13 cellular contexts compared by ENCODE assay signal in the genomic region with DNA sequence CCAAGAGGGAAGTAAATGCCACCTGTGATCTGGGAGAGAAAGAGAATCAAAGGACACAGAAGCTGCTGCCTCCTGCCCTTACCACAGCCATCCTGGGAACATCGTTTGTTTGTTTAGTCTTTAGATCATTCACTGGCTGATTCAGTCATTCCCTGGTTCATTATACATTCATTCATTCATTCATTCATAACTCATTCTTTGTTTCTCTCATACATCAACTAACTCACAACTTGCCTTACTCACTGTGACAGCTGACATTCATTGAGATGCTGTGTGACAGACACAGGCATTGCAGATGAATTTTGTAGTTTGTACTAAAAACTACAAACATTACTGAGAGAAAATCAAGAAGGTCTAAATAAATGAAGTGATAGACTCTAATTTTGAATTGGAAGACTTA.
DNase-seq lines count a peak whose midpoint lies in the region; ATAC-seq and TF ChIP-seq lines count a peak whose summit lies in the region.
"Had no signal": no experiment of that assay in that cellular context is flagged by ENCODE, and none has a peak within 500 bp of the region (broad histone marks: within the 10 kb centered on the region; RNA-seq: fewer than 3 reads in every experiment).

No MANE protein-coding gene starts in this region.

- no peaks in the 10 kb centered on the region for H3K27me3 ChIP-seq in CD8-positive, alpha-beta T cell (ENCODE audit: insufficient read depth, low read length)
- no peaks in the 10 kb centered on the region for H3K27me3 ChIP-seq in HL-60 (ENCODE audit: insufficient read depth, poor library complexity, severe bottlenecking)
- no peaks in the 10 kb centered on the region for H3K27me3 ChIP-seq in neural cell (ENCODE audit: insufficient read depth, low read depth, low read length)
- H3K27me3 ChIP-seq: vagina had no signal

- H3K4me3 ChIP-seq in CD8-positive, alpha-beta T cell (ENCODE audit: low read depth, low read length) = peak overlapping the region; percentile 47
- H3K4me3 ChIP-seq in HL-60 (replicated peaks; ENCODE audit: insufficient read depth, low read length) (no peak overlapping the region), neural cell (ENCODE audit: low read length) (peak overlapping the region; percentile 5)
- H3K4me3 ChIP-seq: vagina had no signal

- H3K4me1 Mint-ChIP-seq in CD8-positive, alpha-beta T cell (ENCODE audit: low read depth) = peaks cover 63% of the 10 kb centered on the region
- peaks cover 35% of the 10 kb centered on the region for H3K4me1 Mint-ChIP-seq in activated T-helper 1 cell treated with anti-CD3 and anti-CD28 coated beads, Interleukin-12 subunit alpha, Interleukin-12 subunit beta, Interleukin-2, Interleukin-4 antibody, amounts not matched to agents 30 ng/mL and 10 ng/mL and 1 ng/mL, durations not matched to agents 14 hours and 24 hours and 36 hours (ENCODE audit: low read depth)
- no peaks in the 10 kb centered on the region for H3K4me1 Mint-ChIP-seq in Calu3 (ENCODE audit: low read depth, unreplicated experiment)

- H3K27ac ChIP-seq in CD8-positive, alpha-beta T cell (ENCODE audit: low read depth, low read length) = peak overlapping the region; percentile 61
- H3K27ac ChIP-seq in HL-60 (replicated peaks) (peak overlapping the region; percentile 43; the same call in 1 of the 2 replicates), neural cell (ENCODE audit: low read length) (no peak overlapping the region)
- H3K27ac ChIP-seq: neutrophil, vagina had no signal

- no peaks in the 10 kb centered on the region for H3K9me2 ChIP-seq in neural cell (ENCODE audit: insufficient read depth, low read length)

- no peaks in the 10 kb centered on the region for H3K36me3 ChIP-seq in CD8-positive, alpha-beta T cell (ENCODE audit: insufficient read depth, low read length)
- no peaks in the 10 kb centered on the region for H3K36me3 ChIP-seq in neural cell (ENCODE audit: insufficient read depth, low read length)
- H3K36me3 ChIP-seq: neutrophil, vagina had no signal

- H3K9me3 ChIP-seq in CD8-positive, alpha-beta T cell (ENCODE audit: low read length) = no peaks in the 10 kb centered on the region
- no peaks in the 10 kb centered on the region for H3K9me3 ChIP-seq in neural cell (ENCODE audit: low read length)
- H3K9me3 ChIP-seq: neutrophil, vagina had no signal

- H3K9me3 Mint-ChIP-seq in CD8-positive, alpha-beta T cell = peaks cover 6% of the 10 kb centered on the region
- peaks cover 20% of the 10 kb centered on the region for H3K9me3 Mint-ChIP-seq in activated T-helper 1 cell treated with anti-CD3 and anti-CD28 coated beads, Interleukin-12 subunit alpha, Interleukin-12 subunit beta, Interleukin-2, Interleukin-4 antibody, amounts not matched to agents 30 ng/mL and 10 ng/mL and 1 ng/mL, durations not matched to agents 14 hours and 24 hours and 36 hours
- peaks cover 6% of the 10 kb centered on the region for H3K9me3 Mint-ChIP-seq in Calu3 (ENCODE audit: low read depth, unreplicated experiment)

- no peak for TF ChIP-seq RAD21 in neural cell (conservative IDR thresholded peaks at IDR 0.05)

- no peak overlapping the region for H2AFZ ChIP-seq in neural cell (ENCODE audit: low read depth, low read length)

- TF ChIP-seq EP300 in neural cell (conservative IDR thresholded peaks at IDR 0.05; ENCODE audit: poor library complexity, severe bottlenecking) = peak; percentile 76

- H3K27ac Mint-ChIP-seq in CD8-positive, alpha-beta T cell = peak overlapping the region; percentile 97
- H3K27ac Mint-ChIP-seq in activated T-helper 1 cell treated with anti-CD3 and anti-CD28 coated beads, Interleukin-12 subunit alpha, Interleukin-12 subunit beta, Interleukin-2, Interleukin-4 antibody, amounts not matched to agents 30 ng/mL and 10 ng/mL and 1 ng/mL, durations not matched to agents 14 hours and 24 hours and 36 hours = peak overlapping the region; percentile 97
- H3K27ac Mint-ChIP-seq in Calu3 (ENCODE audit: unreplicated experiment) = no peak overlapping the region

- CTCF ChIA-PET in CD8-positive, alpha-beta T cell (lab: Charles Lee) = interaction anchor here (0.8 to 2.0 kb wide), 5 partner anchors 20 to 59 kb away, joined by 3 to 5 read pairs (median 4); no protein-coding TSS in a partner anchor
- CTCF ChIA-PET in Calu3 (lab: Charles Lee) = interaction anchor here (0.5 kb wide), 1 partner anchor 495 kb away, joined by 5 read pairs; no protein-coding TSS in a partner anchor

- H3K4me3 Mint-ChIP-seq in CD8-positive, alpha-beta T cell = peak overlapping the region; percentile 83
- peak overlapping the region; percentile 88 for H3K4me3 Mint-ChIP-seq in activated T-helper 1 cell treated with anti-CD3 and anti-CD28 coated beads, Interleukin-12 subunit alpha, Interleukin-12 subunit beta, Interleukin-2, Interleukin-4 antibody, amounts not matched to agents 30 ng/mL and 10 ng/mL and 1 ng/mL, durations not matched to agents 14 hours and 24 hours and 36 hours
- H3K4me3 Mint-ChIP-seq in Calu3 (ENCODE audit: low read depth, unreplicated experiment) = no peak overlapping the region
- H3K4me3 Mint-ChIP-seq: CD14-positive monocyte; dendritic cell treated with granulocyte-macrophage colony-stimulating factor and Interleukin-4, amounts not matched to agents 40 ng/mL and 50 ng/mL, for 4 days had no signal

- BruUV-seq in Calu3 (replicated peaks; lab: Mats Ljungman, UMichigan) = no TSS peak

- peaks cover 24% of the 10 kb centered on the region for H3K36me3 Mint-ChIP-seq in CD8-positive, alpha-beta T cell
- H3K36me3 Mint-ChIP-seq in activated T-helper 1 cell treated with anti-CD3 and anti-CD28 coated beads, Interleukin-12 subunit alpha, Interleukin-12 subunit beta, Interleukin-2, Interleukin-4 antibody, amounts not matched to agents 30 ng/mL and 10 ng/mL and 1 ng/mL, durations not matched to agents 14 hours and 24 hours and 36 hours (ENCODE audit: low read depth) = peaks cover 33% of the 10 kb centered on the region
- no peaks in the 10 kb centered on the region for H3K36me3 Mint-ChIP-seq in Calu3 (ENCODE audit: insufficient read depth, unreplicated experiment)
- H3K36me3 Mint-ChIP-seq: CD14-positive monocyte had no signal

- H3K27me3 Mint-ChIP-seq in CD8-positive, alpha-beta T cell (ENCODE audit: low read depth) = no peaks in the 10 kb centered on the region
- no peaks in the 10 kb centered on the region for H3K27me3 Mint-ChIP-seq in activated T-helper 1 cell treated with anti-CD3 and anti-CD28 coated beads, Interleukin-12 subunit alpha, Interleukin-12 subunit beta, Interleukin-2, Interleukin-4 antibody, amounts not matched to agents 30 ng/mL and 10 ng/mL and 1 ng/mL, durations not matched to agents 14 hours and 24 hours and 36 hours (ENCODE audit: insufficient read depth)
- H3K27me3 Mint-ChIP-seq in Calu3 (ENCODE audit: unreplicated experiment) = peaks cover 88% of the 10 kb centered on the region

- H3K4me2 ChIP-seq in neural cell (ENCODE audit: low read length) = no peak overlapping the region

- TF ChIP-seq CTCF in CD8-positive, alpha-beta T cell (IDR thresholded peaks at IDR 0.05) = no peak
- no peak for TF ChIP-seq CTCF in HL-60 (IDR thresholded peaks at IDR 0.05; ENCODE audit: insufficient read depth, low read length)
- TF ChIP-seq CTCF in neural cell (IDR thresholded peaks at IDR 0.05; ENCODE audit: poor library complexity, severe bottlenecking) = no peak
- TF ChIP-seq CTCF in Calu3 (IDR thresholded peaks at IDR 0.05; ENCODE audit: unreplicated experiment) = no peak

- DNase-seq in CD8-positive, alpha-beta T cell = no peak
- no peak for DNase-seq in HL-60 (ENCODE audit: low read depth in 1 of 2, low spot score in 1 of 2)
- no peak for DNase-seq in activated T-helper 1 cell treated with anti-CD3 and anti-CD28 coated beads, Interleukin-12 subunit alpha, Interleukin-12 subunit beta, Interleukin-2, Interleukin-4 antibody, amounts not matched to agents 30 ng/mL and 10 ng/mL and 1 ng/mL, durations not matched to agents 14 hours and 24 hours and 36 hours (ENCODE audit: low spot score)
- DNase-seq in Calu3 = no peak
- DNase-seq in activated effector memory CD4-positive, alpha-beta T cell treated with Interleukin-2 at 50 U/mL for 16 hours = no peak
- DNase-seq: NCI-H446 treated with DMSO at 0.1 percent for 48 hours, right cardiac atrium had no signal

- intact Hi-C loops in CD8-positive, alpha-beta T cell (cut with DNase I, micrococcal nuclease) = loop anchor here (1.0 to 5.0 kb wide), 6 partner anchors 22 to 295 kb away; a partner anchor contains a TSS
- intact Hi-C loops in activated T-helper 1 cell treated with anti-CD3 and anti-CD28 coated beads, Interleukin-12 subunit alpha, Interleukin-12 subunit beta, Interleukin-2, Interleukin-4 antibody, amounts not matched to agents 30 ng/mL and 10 ng/mL and 1 ng/mL, durations not matched to agents 14 hours and 24 hours and 36 hours (cut with micrococcal nuclease) = loop anchor here (1.0 to 10.0 kb wide), 6 partner anchors 33 to 1693 kb away; a partner anchor contains a TSS
- intact Hi-C loops in Calu3 (cut with micrococcal nuclease; ENCODE audit: unreplicated experiment) = loop anchor here (5.0 kb wide), 1 partner anchor 125 kb away; no protein-coding TSS in a partner anchor

- H3K9ac ChIP-seq in neural cell (ENCODE audit: low read length) = no peak overlapping the region

- ATAC-seq in CD8-positive, alpha-beta T cell = peak; percentile 7
- no peak for ATAC-seq in SK-N-SH treated with all-trans-retinoic acid at 6 μM for 48 hours
- ATAC-seq: right cardiac atrium had no signal

- H4K20me1 ChIP-seq in neural cell (ENCODE audit: insufficient read depth) = no peaks in the 10 kb centered on the region

- H3F3A ChIP-seq in neural cell (ENCODE audit: insufficient read depth, low read length, poor library complexity, severe bottlenecking) = no peaks in the 10 kb centered on the region

- H3K79me2 ChIP-seq in neural cell (replicated peaks; ENCODE audit: insufficient read depth, low read length) = no peaks in the 10 kb centered on the region

- peaks cover 33% of the 10 kb centered on the region for H3K4me1 ChIP-seq in CD8-positive, alpha-beta T cell (ENCODE audit: insufficient read depth, low read length)
- H3K4me1 ChIP-seq: vagina had no signal

- POLR2A ChIA-PET in CD8-positive, alpha-beta T cell (lab: Charles Lee) = interaction anchor here (0.8 to 3.2 kb wide), 10 partner anchors 9 to 462 kb away, joined by 3 to 36 read pairs (median 4); a partner anchor contains a TSS

TF ChIP-seq in neural cell, 6 proteins besides CTCF, POLR2A, EP300 and RAD21 (continues in another document):
- TF ChIP-seq POLR2AphosphoS5 (IDR thresholded peaks at IDR 0.05) (peak; percentile 53), EZH2 (IDR thresholded peaks at IDR 0.05; ENCODE audit: borderline replicate concordance, insufficient read depth, low read length, poor library complexity, severe bottlenecking) (no peak), SMC3 (conservative IDR thresholded peaks at IDR 0.05; ENCODE audit: poor library complexity) (peak; percentile 17)
